21 cellular contexts compared by ENCODE assay signal in genomic region chr20:8360035-8360434, GRCh38.
A peak's percentile ranks its signal among the peaks of the same experiment; 100 is the strongest.
DNase-seq lines count a peak whose midpoint lies in the region; ATAC-seq and TF ChIP-seq lines count a peak whose summit lies in the region.
"Had no signal": no experiment of that assay in that cellular context is flagged by ENCODE, and none has a peak within 500 bp of the region (broad histone marks: within the 10 kb centered on the region; RNA-seq: fewer than 3 reads in every experiment).

No MANE protein-coding gene starts in this region.

- no peak overlapping the region for H3K4me3 ChIP-seq in DND-41 (ENCODE audit: low read depth in 1 of 2, low read length in 2 of 2)
- no peak overlapping the region for H3K4me3 ChIP-seq in MG63
- H3K4me3 ChIP-seq: SJCRH30 had no signal

- TF ChIP-seq CTCF in DND-41 (IDR thresholded peaks at IDR 0.05; ENCODE audit: borderline replicate concordance, extremely low read depth, low read length, poor library complexity, severe bottlenecking) (no peak), WTC11 (IDR thresholded peaks at IDR 0.05) (no peak)

- H3K36me3 ChIP-seq in DND-41 (ENCODE audit: insufficient read depth, low read length) (no peaks in the 10 kb centered on the region), MG63 (no peaks in the 10 kb centered on the region)
- H3K36me3 ChIP-seq: SJCRH30 had no signal

- no peak overlapping the region for H3K4me3 Mint-ChIP-seq in WTC11
- H3K4me3 Mint-ChIP-seq: T-helper 17 cell had no signal

- no peaks in the 10 kb centered on the region for H3K36me3 Mint-ChIP-seq in WTC11

- peaks cover 20% of the 10 kb centered on the region for H3K4me1 Mint-ChIP-seq in WTC11

- H3K27ac ChIP-seq in DND-41 (ENCODE audit: low read length) = peak overlapping the region; percentile 17; the same call in 1 of the 2 replicates
- H3K27ac ChIP-seq: C4-2B, SJCRH30 had no signal

- H3K4me2 ChIP-seq in DND-41 (ENCODE audit: insufficient read depth, low read length) = no peak overlapping the region

- H3K27me3 ChIP-seq in DND-41 (ENCODE audit: insufficient read depth, low read length, poor library complexity) = no peaks in the 10 kb centered on the region
- no peaks in the 10 kb centered on the region for H3K27me3 ChIP-seq in MG63
- H3K27me3 ChIP-seq: SJCRH30 had no signal

- CTCF ChIA-PET in WTC11 (lab: Charles Lee) = interaction anchor here (0.8 to 2.1 kb wide), 7 partner anchors 39 to 363 kb away, joined by 3 to 7 read pairs (median 3); no protein-coding TSS in a partner anchor

- peak; percentile 65 for ATAC-seq in DND-41 (ENCODE audit: insufficient read depth, low read depth)
- ATAC-seq in HG03432 (IDR thresholded peaks at IDR 0.05; ENCODE audit: unreplicated experiment) = peak; percentile 56
- peak; percentile 79 for ATAC-seq in WTC11
- ATAC-seq in HG03045 (IDR thresholded peaks at IDR 0.05; ENCODE audit: unreplicated experiment) = no peak
- ATAC-seq: HepG2, Panc1, T-helper 17 cell had no signal

- peak overlapping the region; percentile 17; the same call in 1 of the 2 replicates for H3K27ac Mint-ChIP-seq in WTC11
- H3K27ac Mint-ChIP-seq: T-helper 17 cell had no signal

- no peak overlapping the region for H3K9ac ChIP-seq in DND-41 (ENCODE audit: low read depth, low read length)

- H3K9me3 ChIP-seq in DND-41 (ENCODE audit: insufficient read depth, low read length, severe bottlenecking) = no peaks in the 10 kb centered on the region
- H3K9me3 ChIP-seq in MG63 = no peaks in the 10 kb centered on the region
- H3K9me3 ChIP-seq: SJCRH30 had no signal

- DNase-seq in DND-41 = no peak
- no peak for DNase-seq in WTC11 (ENCODE audit: low spot score)
- DNase-seq in iPS-NIHi11 (ENCODE audit: low spot score) = peak; percentile 14
- no peak for DNase-seq in MG63
- DNase-seq in activated effector memory CD4-positive, alpha-beta T cell treated with Interleukin-2 at 50 U/mL for 16 hours = no peak
- no peak for DNase-seq in NCI-H1436 (lab: John Stamatoyannopoulos, UW)
- DNase-seq: DMS79, GOT3, KG1, NCI-H1417 treated with DMSO at 0.1 percent for 48 hours, NCI-H2029 treated with DMSO at 0.1 percent for 48 hours, NCI-H2227 treated with DMSO at 0.1 percent for 48 hours, NCI-H510A treated with DMSO at 0.1 percent for 48 hours, NCI-H82, SJCRH30, T-helper 17 cell had no signal

- POLR2A ChIA-PET in WTC11 (lab: Charles Lee) = interaction anchor here (1.1 kb wide), 1 partner anchor 13 kb away, joined by 3 read pairs; no protein-coding TSS in a partner anchor

- H3K79me2 ChIP-seq in DND-41 (ENCODE audit: insufficient read depth, low read length) = peaks cover 42% of the 10 kb centered on the region

- H4K20me1 ChIP-seq in DND-41 (ENCODE audit: insufficient read depth, low read length) = peaks cover 12% of the 10 kb centered on the region

- H3K9me3 Mint-ChIP-seq in WTC11 = no peaks in the 10 kb centered on the region

- no peak overlapping the region for H2AFZ ChIP-seq in DND-41 (ENCODE audit: low read depth, low read length)

- H3K27me3 Mint-ChIP-seq in WTC11 (ENCODE audit: low read depth) = no peaks in the 10 kb centered on the region
- H3K27me3 Mint-ChIP-seq: T-helper 17 cell had no signal

- peaks cover 5% of the 10 kb centered on the region; the same call in 1 of the 2 replicates for H3K4me1 ChIP-seq in DND-41 (ENCODE audit: insufficient read depth, low read length)
- H3K4me1 ChIP-seq: SJCRH30 had no signal

TF ChIP-seq in WTC11, 78 proteins besides CTCF, POLR2A, EP300 and RAD21 (continues in another document):
- TF ChIP-seq GABPB1 (CRISPR knock-in tag; IDR thresholded peaks at IDR 0.05) = no peak
- TF ChIP-seq MYBL2 (CRISPR knock-in tag; IDR thresholded peaks at IDR 0.05) = no peak
- no peak for TF ChIP-seq CBFB (CRISPR knock-in tag; IDR thresholded peaks at IDR 0.05; ENCODE audit: low read depth)
- TF ChIP-seq E2F5 (CRISPR knock-in tag; IDR thresholded peaks at IDR 0.05) = no peak
- TF ChIP-seq, protein P1, sequence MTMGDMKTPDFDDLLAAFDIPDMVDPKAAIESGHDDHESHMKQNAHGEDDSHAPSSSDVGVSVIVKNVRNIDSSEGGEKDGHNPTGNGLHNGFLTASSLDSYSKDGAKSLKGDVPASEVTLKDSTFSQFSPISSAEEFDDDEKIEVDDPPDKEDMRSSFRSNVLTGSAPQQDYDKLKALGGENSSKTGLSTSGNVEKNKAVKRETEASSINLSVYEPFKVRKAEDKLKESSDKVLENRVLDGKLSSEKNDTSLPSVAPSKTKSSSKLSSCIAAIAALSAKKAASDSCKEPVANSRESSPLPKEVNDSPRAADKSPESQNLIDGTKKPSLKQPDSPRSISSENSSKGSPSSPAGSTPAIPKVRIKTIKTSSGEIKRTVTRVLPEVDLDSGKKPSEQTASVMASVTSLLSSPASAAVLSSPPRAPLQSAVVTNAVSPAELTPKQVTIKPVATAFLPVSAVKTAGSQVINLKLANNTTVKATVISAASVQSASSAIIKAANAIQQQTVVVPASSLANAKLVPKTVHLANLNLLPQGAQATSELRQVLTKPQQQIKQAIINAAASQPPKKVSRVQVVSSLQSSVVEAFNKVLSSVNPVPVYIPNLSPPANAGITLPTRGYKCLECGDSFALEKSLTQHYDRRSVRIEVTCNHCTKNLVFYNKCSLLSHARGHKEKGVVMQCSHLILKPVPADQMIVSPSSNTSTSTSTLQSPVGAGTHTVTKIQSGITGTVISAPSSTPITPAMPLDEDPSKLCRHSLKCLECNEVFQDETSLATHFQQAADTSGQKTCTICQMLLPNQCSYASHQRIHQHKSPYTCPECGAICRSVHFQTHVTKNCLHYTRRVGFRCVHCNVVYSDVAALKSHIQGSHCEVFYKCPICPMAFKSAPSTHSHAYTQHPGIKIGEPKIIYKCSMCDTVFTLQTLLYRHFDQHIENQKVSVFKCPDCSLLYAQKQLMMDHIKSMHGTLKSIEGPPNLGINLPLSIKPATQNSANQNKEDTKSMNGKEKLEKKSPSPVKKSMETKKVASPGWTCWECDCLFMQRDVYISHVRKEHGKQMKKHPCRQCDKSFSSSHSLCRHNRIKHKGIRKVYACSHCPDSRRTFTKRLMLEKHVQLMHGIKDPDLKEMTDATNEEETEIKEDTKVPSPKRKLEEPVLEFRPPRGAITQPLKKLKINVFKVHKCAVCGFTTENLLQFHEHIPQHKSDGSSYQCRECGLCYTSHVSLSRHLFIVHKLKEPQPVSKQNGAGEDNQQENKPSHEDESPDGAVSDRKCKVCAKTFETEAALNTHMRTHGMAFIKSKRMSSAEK (CRISPR knock-in tag; IDR thresholded peaks at IDR 0.05; ENCODE audit: borderline replicate concordance) = no peak
- no peak for TF ChIP-seq CREM (CRISPR knock-in tag; IDR thresholded peaks at IDR 0.05)
- TF ChIP-seq GRHL2 (CRISPR knock-in tag; IDR thresholded peaks at IDR 0.05; ENCODE audit: insufficient replicate concordance, severe bottlenecking) = no peak
- no peak for TF ChIP-seq HMGXB4 (CRISPR knock-in tag; IDR thresholded peaks at IDR 0.05)
- no peak for TF ChIP-seq FOXP4 (CRISPR knock-in tag; IDR thresholded peaks at IDR 0.05)
- TF ChIP-seq, protein P2, sequence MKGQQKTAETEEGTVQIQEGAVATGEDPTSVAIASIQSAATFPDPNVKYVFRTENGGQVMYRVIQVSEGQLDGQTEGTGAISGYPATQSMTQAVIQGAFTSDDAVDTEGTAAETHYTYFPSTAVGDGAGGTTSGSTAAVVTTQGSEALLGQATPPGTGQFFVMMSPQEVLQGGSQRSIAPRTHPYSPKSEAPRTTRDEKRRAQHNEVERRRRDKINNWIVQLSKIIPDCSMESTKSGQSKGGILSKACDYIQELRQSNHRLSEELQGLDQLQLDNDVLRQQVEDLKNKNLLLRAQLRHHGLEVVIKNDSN (CRISPR knock-in tag; IDR thresholded peaks at IDR 0.05) = no peak
